In the genomic region with DNA sequence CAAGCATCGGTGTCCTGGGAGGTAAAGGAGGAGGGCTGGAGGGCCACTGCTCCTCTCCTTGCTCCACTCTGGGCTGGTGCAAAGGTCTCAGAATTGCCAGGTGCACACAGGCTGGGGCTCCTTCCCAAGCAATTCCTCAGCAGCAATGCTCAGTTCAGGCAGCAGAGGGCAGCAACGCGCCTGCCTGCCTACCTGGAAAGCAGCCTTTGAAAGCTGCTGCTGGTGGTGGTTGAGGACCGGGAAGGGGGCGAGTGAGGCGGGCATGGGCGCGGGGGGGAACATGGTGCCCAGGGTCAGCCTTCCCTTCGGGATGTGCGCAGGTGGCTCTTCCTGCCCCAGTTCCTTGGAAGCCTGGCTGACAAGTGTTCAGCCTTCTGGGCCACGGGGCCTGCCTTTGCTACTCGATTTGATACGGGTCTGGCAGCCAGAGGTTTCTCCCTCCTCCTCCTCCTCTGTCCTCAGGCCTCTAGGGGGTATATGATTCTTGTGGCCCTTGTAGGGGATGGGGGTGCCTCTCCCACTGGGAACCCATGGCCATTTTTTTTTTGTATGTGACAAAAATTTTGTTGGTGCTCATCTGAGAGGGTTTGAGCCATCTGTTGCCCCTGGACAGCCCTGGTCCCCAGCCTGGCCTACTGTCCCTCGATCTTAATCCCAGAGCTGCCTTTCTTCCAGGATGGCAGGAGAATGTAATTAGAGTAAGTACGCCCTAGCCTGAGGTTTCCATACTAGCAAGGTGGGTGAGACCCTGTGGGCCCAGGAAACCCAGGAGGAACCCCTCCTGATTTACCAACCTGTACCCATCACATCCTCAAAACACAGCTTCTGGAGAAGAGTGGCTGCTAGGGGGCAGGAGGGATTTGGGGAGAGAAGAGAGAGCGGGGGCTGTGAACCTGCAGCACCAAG, we compare ENCODE assay signal across 8 cellular contexts. TPM values are rescaled to one million over a fixed set of nuclear protein-coding genes. Genes with fewer than 3 reads are reported as not detected.
DNase-seq lines count a peak whose midpoint lies in the region; ATAC-seq and TF ChIP-seq lines count a peak whose summit lies in the region.

No MANE protein-coding gene starts in this region.

- intact Hi-C loops in Right ventricle myocardium inferior (cut with DNase I): loop anchor here (1.0 to 2.0 kb wide), 3 partner anchors 51 to 412 kb away; a partner anchor contains a TSS

- peak overlapping the region; percentile 66 for H3K27ac Mint-ChIP-seq in activated naive CD8-positive, alpha-beta T cell treated with anti-CD3 and anti-CD28 coated beads for 36 hours

- WGBS in upper lobe of left lung, 2 donors: 13 to 14% methylated on average over 15 of the region's 16 CpGs

- peak overlapping the region in 1 of 4 donors; percentile 22 for H3K27ac ChIP-seq in upper lobe of left lung

- H3K4me3 ChIP-seq in upper lobe of left lung: no peak overlapping the region

- peak; percentile 94 to 97 (median 96) for TF ChIP-seq CTCF in upper lobe of left lung (IDR thresholded peaks at IDR 0.05)

- TF ChIP-seq POLR2A in upper lobe of left lung (IDR thresholded peaks at IDR 0.05): no peak

- peaks cover 21 to 36% (median 24%) of the 10 kb centered on the region in 4 donors for H3K4me1 ChIP-seq in upper lobe of left lung

- no peaks in the 10 kb centered on the region for H3K27me3 ChIP-seq in upper lobe of left lung

- no peaks in the 10 kb centered on the region for H3K27me3 Mint-ChIP-seq in activated naive CD8-positive, alpha-beta T cell treated with anti-CD3 and anti-CD28 coated beads for 36 hours

- peaks cover 37% of the 10 kb centered on the region for H3K4me1 Mint-ChIP-seq in activated naive CD8-positive, alpha-beta T cell treated with anti-CD3 and anti-CD28 coated beads for 36 hours

- H3K36me3 ChIP-seq in upper lobe of left lung: peaks cover 3 to 24% (median 20%) of the 10 kb centered on the region in 4 donors

- no peaks in the 10 kb centered on the region for H3K9me3 Mint-ChIP-seq in activated naive CD8-positive, alpha-beta T cell treated with anti-CD3 and anti-CD28 coated beads for 36 hours

- ATAC-seq in GM21423 (IDR thresholded peaks at IDR 0.05; ENCODE audit: unreplicated experiment) (peak; percentile 38), SK-N-SH treated with all-trans-retinoic acid at 6 μM for 48 hours (peak; percentile 80), Right ventricle myocardium inferior (peak; percentile 41), upper lobe of left lung (ENCODE audit: low FRiP score in 2 of 2) (peak; percentile 83 to 85)

- H3K36me3 Mint-ChIP-seq in activated naive CD8-positive, alpha-beta T cell treated with anti-CD3 and anti-CD28 coated beads for 36 hours: peaks cover 6% of the 10 kb centered on the region

- peak overlapping the region; percentile 60 for H3K4me3 Mint-ChIP-seq in activated naive CD8-positive, alpha-beta T cell treated with anti-CD3 and anti-CD28 coated beads for 36 hours

- no peak for TF ChIP-seq EP300 in upper lobe of left lung (IDR thresholded peaks at IDR 0.05)

- no peaks in the 10 kb centered on the region for H3K9me3 ChIP-seq in upper lobe of left lung

- DNase-seq in Ammon's horn (ENCODE audit: low spot score) (peak; percentile 88), NCI-H1092 (lab: John Stamatoyannopoulos, UW) (peak; percentile 80), Right ventricle myocardium inferior (ENCODE audit: missing footprints) (peak; percentile 89), pons (ENCODE audit: low spot score) (peak; percentile 63), upper lobe of left lung (peak; percentile 86 to 88)
- DNase-seq in activated naive CD8-positive, alpha-beta T cell treated with anti-CD3 and anti-CD28 coated beads for 36 hours: peak; percentile 76

TF ChIP-seq in SK-N-SH treated with all-trans-retinoic acid at 6 μM for 48 hours, 23 proteins besides CTCF, POLR2A, EP300 and RAD21:
- TF ChIP-seq RARB (CRISPR knock-in tag; IDR thresholded peaks at IDR 0.05): no peak
- TF ChIP-seq, protein P1, sequence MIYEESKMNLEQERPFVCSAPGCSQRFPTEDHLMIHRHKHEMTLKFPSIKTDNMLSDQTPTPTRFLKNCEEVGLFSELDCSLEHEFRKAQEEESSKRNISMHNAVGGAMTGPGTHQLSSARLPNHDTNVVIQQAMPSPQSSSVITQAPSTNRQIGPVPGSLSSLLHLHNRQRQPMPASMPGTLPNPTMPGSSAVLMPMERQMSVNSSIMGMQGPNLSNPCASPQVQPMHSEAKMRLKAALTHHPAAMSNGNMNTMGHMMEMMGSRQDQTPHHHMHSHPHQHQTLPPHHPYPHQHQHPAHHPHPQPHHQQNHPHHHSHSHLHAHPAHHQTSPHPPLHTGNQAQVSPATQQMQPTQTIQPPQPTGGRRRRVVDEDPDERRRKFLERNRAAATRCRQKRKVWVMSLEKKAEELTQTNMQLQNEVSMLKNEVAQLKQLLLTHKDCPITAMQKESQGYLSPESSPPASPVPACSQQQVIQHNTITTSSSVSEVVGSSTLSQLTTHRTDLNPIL (CRISPR knock-in tag; IDR thresholded peaks at IDR 0.05; ENCODE audit: low read depth): peak; percentile 53; the same call in 1 of the 2 replicates

RNA-seq across cellular contexts. Expression of a gene that starts 20.1 kb away (rescaled TPM):
- total RNA-seq in activated naive CD8-positive, alpha-beta T cell treated with anti-CD3 and anti-CD28 coated beads for 36 hours: 10 to 100 TPM; 63.8 to 65.3 TPM
- 43.1 TPM for total RNA-seq in Right ventricle myocardium inferior
- total RNA-seq in upper lobe of left lung: 10 to 100 TPM; 21.0 to 45.6 (median 33.4) TPM

RNA-seq across cellular contexts. Expression of a gene that starts 22.7 kb away (rescaled TPM):
- total RNA-seq in activated naive CD8-positive, alpha-beta T cell treated with anti-CD3 and anti-CD28 coated beads for 36 hours: not detected
- total RNA-seq in Right ventricle myocardium inferior: 0.11 TPM
- total RNA-seq in upper lobe of left lung: 1 to 10 TPM in 5 of 6 donors, under 1 TPM in 1; 0.20 to 4.2 (median 2.1) TPM

RNA-seq across cellular contexts. Expression of a gene that starts 31.9 kb away (rescaled TPM):
- 10 to 100 TPM; 29.9 to 30.1 TPM for total RNA-seq in activated naive CD8-positive, alpha-beta T cell treated with anti-CD3 and anti-CD28 coated beads for 36 hours
- total RNA-seq in Right ventricle myocardium inferior: 26.7 TPM
- total RNA-seq in upper lobe of left lung: 10 to 100 TPM; 16.8 to 66.4 (median 24.9) TPM

RNA-seq across cellular contexts. Expression of a gene that starts 38.4 kb away (rescaled TPM):
- total RNA-seq in activated naive CD8-positive, alpha-beta T cell treated with anti-CD3 and anti-CD28 coated beads for 36 hours: 10 to 100 TPM; 49.2 to 52.1 TPM
- total RNA-seq in Right ventricle myocardium inferior (23.9 TPM), upper lobe of left lung (100 to 1,000 TPM in 1 of 6 donors, 10 to 100 TPM in 5; 41.3 to 128 (median 78.1) TPM)
